In genomic region chr19:55605637-55606470, GRCh38 we compare ENCODE assay signal across 8 cellular contexts. TPM values are rescaled to one million over a fixed set of nuclear protein-coding genes. Genes with fewer than 3 reads are reported as not detected.
DNase-seq lines count a peak whose midpoint lies in the region; ATAC-seq, FAIRE-seq and TF ChIP-seq lines count a peak whose summit lies in the region.

Gene ZNF865, plus strand, starts transcription at chr19:55605647. Its CDS starts 7,972 bp downstream, at chr19:55613619.

- H3K27me3 ChIP-seq in adipocyte (replicated peaks; ENCODE audit: control insufficient read depth, insufficient read depth, low read length) (no peaks in the 10 kb centered on the region), cardiac muscle cell (no peaks in the 10 kb centered on the region), parathyroid adenoma (ENCODE audit: control insufficient read depth, insufficient read depth, low read length) (no peaks in the 10 kb centered on the region)

- no peaks in the 10 kb centered on the region for H3K27me3 Mint-ChIP-seq in type B pancreatic cell

- peak within 1 kb of the TSS; percentile 97 for H3K27ac Mint-ChIP-seq in type B pancreatic cell

- TF ChIP-seq CTCF in D721Med (IDR thresholded peaks at IDR 0.05; ENCODE audit: insufficient read depth, missing control alignments): peak; percentile 82
- peak; percentile 78 for TF ChIP-seq CTCF in cardiac muscle cell (IDR thresholded peaks at IDR 0.05; ENCODE audit: low read depth, low read length)
- TF ChIP-seq CTCF in parathyroid adenoma (IDR thresholded peaks at IDR 0.05): peak; percentile 83
- peak; percentile 78 for TF ChIP-seq CTCF in type B pancreatic cell (conservative IDR thresholded peaks at IDR 0.05)

- H3K9me3 Mint-ChIP-seq in type B pancreatic cell: no peaks in the 10 kb centered on the region

- DNase-seq in D721Med (ENCODE audit: insufficient read length, low spot score): no peak
- DNase-seq in MV-4-11 (lab: John Stamatoyannopoulos, UW): peak; percentile 75
- peak; percentile 25 for DNase-seq in SKM-1 treated with dmso at 0.1 percent for 144 hours (lab: John Stamatoyannopoulos, UW; ENCODE audit: unreplicated experiment)
- peak; percentile 94 for DNase-seq in adipocyte (ENCODE audit: low read depth)
- DNase-seq in cardiac muscle cell (ENCODE audit: low read depth in 1 of 2, low spot score in 1 of 2): peak; percentile 90 to 92
- no peak for DNase-seq in type B pancreatic cell (ENCODE audit: extremely low spot score, unreplicated experiment)

- H3K79me2 ChIP-seq in parathyroid adenoma: peaks cover 39% of the 10 kb centered on the region

- FAIRE-seq in D721Med (lab: Jason Lieb, UNC): no peak

- peak within 1 kb of the TSS; percentile 99 for H3K9ac ChIP-seq in adipocyte (ENCODE audit: low read length)
- peak within 1 kb of the TSS; percentile 85 for H3K9ac ChIP-seq in parathyroid adenoma

- H3K4me3 ChIP-seq in adipocyte (ENCODE audit: low read length) (peak within 1 kb of the TSS; percentile 99), cardiac muscle cell (peak within 1 kb of the TSS; percentile 94), parathyroid adenoma (ENCODE audit: low read depth, low read length) (peak within 1 kb of the TSS; percentile 94)

- ATAC-seq in GM21786 (IDR thresholded peaks at IDR 0.05; ENCODE audit: unreplicated experiment): peak; percentile 34

- H3K9me3 ChIP-seq in adipocyte (ENCODE audit: control insufficient read depth, low read length): no peaks in the 10 kb centered on the region
- no peaks in the 10 kb centered on the region for H3K9me3 ChIP-seq in cardiac muscle cell (ENCODE audit: low read depth)
- H3K9me3 ChIP-seq in parathyroid adenoma (ENCODE audit: control insufficient read depth, low read length): no peaks in the 10 kb centered on the region

- H3K4me1 Mint-ChIP-seq in type B pancreatic cell (ENCODE audit: unreplicated experiment): peaks cover 27% of the 10 kb centered on the region

- H3K4me3 Mint-ChIP-seq in type B pancreatic cell: peak within 1 kb of the TSS; percentile 99

- peaks cover 19% of the 10 kb centered on the region for H3K4me1 ChIP-seq in adipocyte (ENCODE audit: control insufficient read depth, insufficient read depth, low read length)
- peaks cover 6% of the 10 kb centered on the region for H3K4me1 ChIP-seq in cardiac muscle cell (ENCODE audit: low read depth)
- H3K4me1 ChIP-seq in parathyroid adenoma: peaks cover 16% of the 10 kb centered on the region

- peak within 1 kb of the TSS; percentile 81 for H2AFZ ChIP-seq in parathyroid adenoma

- peak within 1 kb of the TSS; percentile 99 for H3K4me2 ChIP-seq in parathyroid adenoma (ENCODE audit: low read length)

- H3K27ac ChIP-seq in cardiac muscle cell (peak within 1 kb of the TSS; percentile 97), parathyroid adenoma (peak within 1 kb of the TSS; percentile 91)

- H3K36me3 ChIP-seq in adipocyte (ENCODE audit: control insufficient read depth, insufficient read depth, low read length, severe bottlenecking) (peaks cover 8% of the 10 kb centered on the region), cardiac muscle cell (no peaks in the 10 kb centered on the region), parathyroid adenoma (ENCODE audit: control insufficient read depth, insufficient read depth, low read length) (no peaks in the 10 kb centered on the region)

- peaks cover 28% of the 10 kb centered on the region for H3K36me3 Mint-ChIP-seq in type B pancreatic cell

RNA-seq across cellular contexts. Expression of gene ZNF865, which starts in this region (rescaled TPM):
- total RNA-seq in cardiac muscle cell (7.1 and 11.2 TPM in 2 replicates), type B pancreatic cell (ENCODE audit: low replicate concordance) (14.6 and 16.2 TPM in 2 replicates)
- polyA plus RNA-seq in cardiac muscle cell: 1.9 and 2.6 TPM in 2 replicates

Comparison
In these comparisons a context has a peak if more than half of its experiments do, and no peak if none do; other contexts are left out.
1. DNase-seq: peak in MV-4-11 (single experiment), SKM-1 treated with dmso at 0.1 percent for 144 hours (single experiment), adipocyte (single experiment) and cardiac muscle cell (2 of 2); none in D721Med (single experiment) and type B pancreatic cell (single experiment).
2. Peak in every context shown above with its lines, with median percentiles within 50 percentile points of each other: CTCF ChIP-seq and H3K4me3 ChIP-seq.